8 cellular contexts compared by ENCODE assay signal in the genomic region with DNA sequence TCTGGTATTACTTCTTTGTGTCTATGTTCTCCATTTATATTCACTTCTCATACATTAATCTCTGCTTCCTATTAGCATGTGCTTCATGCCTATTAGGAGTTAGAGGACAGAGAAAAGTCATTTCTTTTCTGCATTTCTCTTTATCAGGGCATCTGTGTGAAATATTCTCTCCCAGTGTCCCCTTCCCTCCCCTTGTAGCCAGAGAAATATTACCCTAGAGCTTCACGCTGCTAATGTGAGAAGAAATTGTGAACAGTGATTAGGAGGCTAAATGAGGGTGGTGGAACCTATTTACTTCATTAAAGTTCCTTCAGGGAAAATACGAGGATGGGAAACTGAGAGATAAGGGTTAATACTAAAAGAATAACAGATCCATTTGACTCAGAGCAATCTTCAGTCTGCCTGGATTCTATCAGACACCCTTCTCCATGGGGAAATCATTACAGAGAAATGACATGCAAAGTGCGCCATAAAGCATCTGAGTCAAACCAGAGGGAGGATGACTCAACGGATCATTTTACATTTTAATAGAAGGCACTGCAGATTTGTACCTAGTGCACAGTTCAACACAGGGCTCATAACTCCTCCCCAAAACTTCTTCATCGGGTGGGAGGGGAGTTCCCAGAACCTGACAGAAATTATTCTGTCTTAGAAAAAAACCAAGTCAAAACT.
DNase-seq lines count a peak whose midpoint lies in the region; ATAC-seq and TF ChIP-seq lines count a peak whose summit lies in the region.

No MANE protein-coding gene starts in this region.

- no peaks in the 10 kb centered on the region for H3K27me3 Mint-ChIP-seq in brain

- peak overlapping the region; percentile 45 to 64 (median 54) for H3K27ac ChIP-seq in gastrocnemius medialis

- peaks cover 5% of the 10 kb centered on the region for H3K36me3 Mint-ChIP-seq in brain

- DNase-seq in EL (peak; percentile 80), NCI-H2171 (lab: John Stamatoyannopoulos, UW) (peak; percentile 37), gastrocnemius medialis (peak in 1 of 2 donors; percentile 27), GM10248 (ENCODE audit: extremely low spot score) (no peak)

- H3K9me3 Mint-ChIP-seq in brain: peaks cover 0 to 5% (median 5%) of the 10 kb centered on the region in 5 experiments

- CTCF ChIA-PET in GM10248 (lab: Yijun Ruan, JAX): no interaction called here

- H3K4me3 Mint-ChIP-seq in brain: peak overlapping the region in 2 of 5 experiments; percentile 2 to 39

- intact Hi-C loops in gastrocnemius medialis (cut with DNase I; ENCODE audit: low total_unique reads): no loop called here

- no peaks in the 10 kb centered on the region for H3K36me3 ChIP-seq in gastrocnemius medialis

- no peak overlapping the region for H3K4me3 ChIP-seq in gastrocnemius medialis

- ATAC-seq in gastrocnemius medialis (peak; percentile 98 to 100), GM21515 (IDR thresholded peaks at IDR 0.05; ENCODE audit: unreplicated experiment) (no peak), HG03469 (IDR thresholded peaks at IDR 0.05; ENCODE audit: unreplicated experiment) (no peak), GM21717 (IDR thresholded peaks at IDR 0.05; ENCODE audit: unreplicated experiment) (no peak)

- in situ Hi-C loops in gastrocnemius medialis (cut with MboI; ENCODE audit: low sequenced_read_pairs in 4 of 4): no loop called here

- H3K27me3 ChIP-seq in gastrocnemius medialis: no peaks in the 10 kb centered on the region

- peaks cover 29 to 31% of the 10 kb centered on the region in 2 donors for H3K4me1 ChIP-seq in gastrocnemius medialis

- TF ChIP-seq CTCF in brain (conservative IDR thresholded peaks at IDR 0.05): no peak
- TF ChIP-seq CTCF in gastrocnemius medialis (IDR thresholded peaks at IDR 0.05 in 4 of 5, conservative IDR thresholded peaks at IDR 0.05 in 1 of 5): no peak
- TF ChIP-seq CTCF in GM10248 (IDR thresholded peaks at IDR 0.05; ENCODE audit: control extremely low read depth, extremely low read depth, low read depth, missing control alignments): no peak

- POLR2A ChIA-PET in GM10248 (lab: Yijun Ruan, JAX): no interaction called here

- no peak for TF ChIP-seq POLR2A in gastrocnemius medialis (IDR thresholded peaks at IDR 0.05)

- H3K4me1 Mint-ChIP-seq in brain: peaks cover 68% of the 10 kb centered on the region

- H3K27ac Mint-ChIP-seq in brain: peak overlapping the region in 4 of 5 experiments; percentile 4 to 73 (median 46)

- no peaks in the 10 kb centered on the region for H3K9me3 ChIP-seq in gastrocnemius medialis

Comparison
In these comparisons a context has a peak if more than half of its experiments do, and no peak if none do; other contexts are left out.
1. ATAC-seq: peak in gastrocnemius medialis (2 of 2); none in GM21515 (single experiment), HG03469 (single experiment) and GM21717 (single experiment).